In the genomic region with DNA sequence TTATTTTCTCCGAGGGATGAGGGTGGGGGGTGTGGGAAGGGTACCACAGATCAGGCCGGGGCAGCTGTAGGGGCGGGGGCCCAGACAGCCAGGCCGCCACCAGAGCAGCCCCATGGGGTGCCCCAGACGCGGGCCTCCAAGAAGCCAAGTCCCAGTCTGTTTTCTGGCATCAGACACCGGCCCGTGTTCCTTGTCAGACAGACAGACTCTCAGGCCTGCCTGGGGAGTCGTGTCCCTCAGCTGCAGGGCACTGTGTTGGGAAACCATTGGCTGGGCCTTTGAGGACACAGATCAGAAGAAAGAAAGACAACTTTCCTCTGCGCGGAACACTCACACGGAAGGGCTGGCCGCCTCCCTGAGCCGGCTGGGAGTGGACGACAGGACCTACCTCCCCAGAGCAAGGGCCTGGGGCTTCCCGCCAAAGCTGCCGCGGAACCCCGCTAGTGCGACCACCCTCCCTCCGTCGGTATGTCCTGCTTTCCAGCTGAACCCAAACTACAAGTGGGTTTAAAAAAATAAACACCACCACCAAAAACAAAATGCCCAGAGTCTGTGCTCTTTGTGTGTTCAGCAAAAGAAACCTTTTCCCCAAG, we compare ENCODE assay signal across 1 cellular context.
TF ChIP-seq lines count a peak whose summit lies in the region.

No MANE protein-coding gene starts in this region.

TF ChIP-seq in H1, 55 proteins besides CTCF, POLR2A, EP300 and RAD21:
- TF ChIP-seq NRF1 (IDR thresholded peaks at IDR 0.05; ENCODE audit: low read depth, low read length), result no peak
- no peak for TF ChIP-seq BRCA1 (IDR thresholded peaks at IDR 0.05; ENCODE audit: low read depth, low read length)
- TF ChIP-seq BACH1 (IDR thresholded peaks at IDR 0.05; ENCODE audit: low read length), result no peak
- TF ChIP-seq MAFK (IDR thresholded peaks at IDR 0.05; ENCODE audit: low read depth, low read length), result no peak
- no peak for TF ChIP-seq SRF (IDR thresholded peaks at IDR 0.05; ENCODE audit: low read depth, low read length)
- no peak for TF ChIP-seq SAP30 (IDR thresholded peaks at IDR 0.05; ENCODE audit: insufficient read depth, insufficient replicate concordance, low read length)
- TF ChIP-seq RXRA (IDR thresholded peaks at IDR 0.05; ENCODE audit: insufficient read depth, low read depth, low read length), result no peak
- no peak for TF ChIP-seq CREB1 (IDR thresholded peaks at IDR 0.05)
- TF ChIP-seq ZNF274 (IDR thresholded peaks at IDR 0.05; ENCODE audit: borderline replicate concordance, extremely low read depth, low read length), result no peak
- TF ChIP-seq TBP (IDR thresholded peaks at IDR 0.05; ENCODE audit: low read depth, low read length), result no peak
- no peak for TF ChIP-seq HDAC6 (IDR thresholded peaks at IDR 0.05; ENCODE audit: low read depth, low read length)
- TF ChIP-seq BCL11A (IDR thresholded peaks at IDR 0.05; ENCODE audit: low read depth in 2 of 2, low read length in 2 of 2), result no peak
- no peak for TF ChIP-seq CHD1 (IDR thresholded peaks at IDR 0.05; ENCODE audit: low read depth, low read length)
- no peak for TF ChIP-seq SUZ12 (IDR thresholded peaks at IDR 0.05; ENCODE audit: low read length)
- TF ChIP-seq, protein P1, sequence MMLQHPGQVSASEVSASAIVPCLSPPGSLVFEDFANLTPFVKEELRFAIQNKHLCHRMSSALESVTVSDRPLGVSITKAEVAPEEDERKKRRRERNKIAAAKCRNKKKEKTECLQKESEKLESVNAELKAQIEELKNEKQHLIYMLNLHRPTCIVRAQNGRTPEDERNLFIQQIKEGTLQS (IDR thresholded peaks at IDR 0.05; ENCODE audit: insufficient read depth, low read depth, low read length), result no peak
- no peak for TF ChIP-seq NANOG (IDR thresholded peaks at IDR 0.05; ENCODE audit: insufficient read depth, low read depth, low read length, poor library complexity, severe bottlenecking)
- no peak for TF ChIP-seq RFX5 (IDR thresholded peaks at IDR 0.05; ENCODE audit: borderline replicate concordance, low read depth, low read length)
- TF ChIP-seq POLR2AphosphoS5 (IDR thresholded peaks at IDR 0.05; ENCODE audit: low read depth, low read length), result no peak
